Comparison of ENCODE assay signal across 8 cellular contexts in genomic region chr4:52750819-52751348, GRCh38. TPM values are rescaled to one million over a fixed set of nuclear protein-coding genes. Genes with fewer than 3 reads are reported as not detected.
DNase-seq lines count a peak whose midpoint lies in the region; ATAC-seq lines count a peak whose summit lies in the region.

No MANE protein-coding gene starts in this region.

- peak; percentile 54 to 81 for ATAC-seq in left cardiac atrium
- ATAC-seq in HG03280 (IDR thresholded peaks at IDR 0.05; ENCODE audit: unreplicated experiment), result no peak

- in situ Hi-C loops in G401 (cut with HindIII; ENCODE audit: low sequenced_read_pairs), result no loop called here

- peaks cover 3% of the 10 kb centered on the region for H3K4me1 ChIP-seq in rectal smooth muscle tissue (ENCODE audit: control insufficient read depth, insufficient read depth, low read length)

- peak overlapping the region; percentile 50 for H3K4me3 ChIP-seq in H7 (ENCODE audit: insufficient read depth, low read depth, low read length)
- H3K4me3 ChIP-seq in rectal smooth muscle tissue (ENCODE audit: low read length), result peak overlapping the region; percentile 61

- no peak overlapping the region for H3K27ac ChIP-seq in rectal smooth muscle tissue (ENCODE audit: low read depth, low read length)

- H3K36me3 ChIP-seq in H7 (replicated peaks; ENCODE audit: control insufficient read depth, insufficient read depth, low read length) (peaks cover 5% of the 10 kb centered on the region), rectal smooth muscle tissue (ENCODE audit: control insufficient read depth, insufficient read depth, low read length) (no peaks in the 10 kb centered on the region)

- no peak overlapping the region for H3K9ac ChIP-seq in rectal smooth muscle tissue (ENCODE audit: low read length)

- intact Hi-C loops in left cardiac atrium (cut with DNase I), result no loop called here

- H3K27me3 ChIP-seq in H7 (ENCODE audit: control insufficient read depth, insufficient read depth, low read length) (peaks cover 17% of the 10 kb centered on the region), rectal smooth muscle tissue (ENCODE audit: control insufficient read depth, insufficient read depth, low read length) (peaks cover 2% of the 10 kb centered on the region)

- DNase-seq in H7, result peak; percentile 77
- DNase-seq in activated naive CD4-positive, alpha-beta T cell treated with anti-CD3 and anti-CD28 coated beads, Interleukin-2, amount 50 U/mL, for 16 hours, result peak; percentile 15
- DNase-seq in left cardiac atrium, result no peak
- no peak for DNase-seq in G401 (ENCODE audit: low spot score)
- DNase-seq in HK-2 (ENCODE audit: unreplicated experiment), result no peak
- DNase-seq in DMS153 (lab: John Stamatoyannopoulos, UW), result no peak

RNA-seq across cellular contexts. Expression of gene ERVMER34-1, which starts 0.3 kb away (rescaled TPM):
- 3.4 and 5.1 TPM in 2 replicates for total RNA-seq in H7 (2014; rRNA removed; shearing (Covaris generic))
- 1 to 10 TPM; 1.2 to 2.0 TPM for total RNA-seq in left cardiac atrium
- not detected in 2 replicates for total RNA-seq in G401 (2014; rRNA removed; shearing (Covaris generic))

Comparison
In these comparisons a context has a peak if more than half of its experiments do, and no peak if none do; other contexts are left out.
1. DNase-seq: peak in H7 (single experiment) and activated naive CD4-positive, alpha-beta T cell treated with anti-CD3 and anti-CD28 coated beads, Interleukin-2, amount 50 U/mL, for 16 hours (single experiment); none in left cardiac atrium (single experiment), G401 (single experiment), HK-2 (single experiment) and DMS153 (single experiment).